ENCODE assay signal across 8 cellular contexts in genomic region chr20:4091332-4092135, GRCh38. TPM values are rescaled to one million over a fixed set of nuclear protein-coding genes. Genes with fewer than 3 reads are reported as not detected.
DNase-seq lines count a peak whose midpoint lies in the region; ATAC-seq and TF ChIP-seq lines count a peak whose summit lies in the region.

No MANE protein-coding gene starts in this region.

- no peaks in the 10 kb centered on the region for H3K4me1 ChIP-seq in suprapubic skin

- H3K27ac ChIP-seq in brain microvascular endothelial cell (peak overlapping the region; percentile 96), suprapubic skin (no peak overlapping the region)

- 41% methylated on average over 16 of the region's 21 CpGs for WGBS in suprapubic skin

- H3K9me3 ChIP-seq in suprapubic skin, result no peaks in the 10 kb centered on the region

- DNase-seq in COLO668 (lab: John Stamatoyannopoulos, UW; ENCODE audit: unreplicated experiment), result peak; percentile 44
- DNase-seq in HK-2 (ENCODE audit: unreplicated experiment), result peak; percentile 56
- peak; percentile 4 for DNase-seq in SKM-1 treated with dmso at 0.1 percent for 144 hours (lab: John Stamatoyannopoulos, UW; ENCODE audit: unreplicated experiment)
- peak; percentile 91 for DNase-seq in brain microvascular endothelial cell
- DNase-seq in kidney glomerular epithelial cell (lab: John Stamatoyannopoulos, UW), result peak; percentile 12
- DNase-seq in suprapubic skin (ENCODE audit: low spot score in 2 of 2), result no peak

- no peaks in the 10 kb centered on the region for H3K36me3 ChIP-seq in brain microvascular endothelial cell (replicated peaks)
- no peaks in the 10 kb centered on the region for H3K36me3 ChIP-seq in suprapubic skin

- no peak for TF ChIP-seq EP300 in suprapubic skin (IDR thresholded peaks at IDR 0.05)

- ATAC-seq in HG03469 (IDR thresholded peaks at IDR 0.05; ENCODE audit: unreplicated experiment) (no peak), HG03457 (IDR thresholded peaks at IDR 0.05; ENCODE audit: unreplicated experiment) (no peak)

- H3K4me3 ChIP-seq in brain microvascular endothelial cell (ENCODE audit: low read depth, low read length) (no peak overlapping the region), suprapubic skin (no peak overlapping the region)

- no peaks in the 10 kb centered on the region for H3K27me3 ChIP-seq in brain microvascular endothelial cell (replicated peaks)
- no peaks in the 10 kb centered on the region for H3K27me3 ChIP-seq in suprapubic skin

- peak; percentile 90 for TF ChIP-seq CTCF in brain microvascular endothelial cell (IDR thresholded peaks at IDR 0.05; ENCODE audit: low read depth, low read length, missing control alignments)
- TF ChIP-seq CTCF in suprapubic skin (IDR thresholded peaks at IDR 0.05), result peak; percentile 25 to 69

- in situ Hi-C loops in brain microvascular endothelial cell (cut with HindIII; ENCODE audit: low pct_ligation_motif_present, low sequenced_read_pairs), result loop anchor here (25.0 kb wide), 1 partner anchor 179 kb away; no protein-coding TSS in a partner anchor

- TF ChIP-seq POLR2A in suprapubic skin (IDR thresholded peaks at IDR 0.05), result no peak

RNA-seq across cellular contexts. Expression of gene SMOX, which starts 57.1 kb away (rescaled TPM):
- total RNA-seq in suprapubic skin, result 10 to 100 TPM; 11.2 to 20.9 (median 20.1) TPM

Comparison
In these comparisons a context has a peak if more than half of its experiments do, and no peak if none do; other contexts are left out.
1. DNase-seq: peak in COLO668 (single experiment), HK-2 (single experiment), SKM-1 treated with dmso at 0.1 percent for 144 hours (single experiment), brain microvascular endothelial cell (single experiment) and kidney glomerular epithelial cell (single experiment); none in suprapubic skin (0 of 2).